ENCODE assay signal across 8 cellular contexts in genomic region chr6:158869010-158869603, GRCh38. TPM values are rescaled to one million over a fixed set of nuclear protein-coding genes. Genes with fewer than 3 reads are reported as not detected.
DNase-seq lines count a peak whose midpoint lies in the region; ATAC-seq and TF ChIP-seq lines count a peak whose summit lies in the region.

No MANE protein-coding gene starts in this region.

- peak overlapping the region; percentile 98 for H4K91ac ChIP-seq in IMR-90 (ENCODE audit: insufficient read depth, low read depth, low read length)

- peak overlapping the region; percentile 63 for H3K18ac ChIP-seq in IMR-90 (ENCODE audit: low read depth, low read length)

- peak overlapping the region; percentile 74 for H2BK5ac ChIP-seq in IMR-90 (ENCODE audit: low read depth, low read length, poor library complexity, severe bottlenecking)

- H3K4me3 ChIP-seq in BJ (ENCODE audit: low read depth, low read length) (peak overlapping the region; percentile 57), IMR-90 (ENCODE audit: insufficient read depth, low read depth, low read length) (peak overlapping the region; percentile 53), fibroblast of mammary gland (ENCODE audit: control insufficient read depth, low read depth, low read length) (peak overlapping the region; percentile 52)

- peak overlapping the region; percentile 99; the same call in 2 of the 3 replicates for H2BK15ac ChIP-seq in IMR-90 (ENCODE audit: low read depth, low read length)

- H2AK5ac ChIP-seq in IMR-90 (ENCODE audit: low read depth, low read length), result peak overlapping the region; percentile 85

- TF ChIP-seq RAD21 in IMR-90 (IDR thresholded peaks at IDR 0.05; ENCODE audit: low read length), result no peak

- no peaks in the 10 kb centered on the region for H3K9me3 ChIP-seq in IMR-90 (ENCODE audit: control insufficient read depth, insufficient read depth, low read length)

- peak overlapping the region; percentile 99 for H3K27ac Mint-ChIP-seq in T-cell

- peaks cover 4% of the 10 kb centered on the region for H3K4me1 ChIP-seq in IMR-90 (ENCODE audit: control insufficient read depth, insufficient read depth, low read length)

- H3K36me3 ChIP-seq in BJ (ENCODE audit: control insufficient read depth, insufficient read depth, low read length) (no peaks in the 10 kb centered on the region), IMR-90 (ENCODE audit: control insufficient read depth, insufficient read depth, low read length) (no peaks in the 10 kb centered on the region)

- H3K9me3 Mint-ChIP-seq in T-cell, result no peaks in the 10 kb centered on the region

- H2BK120ac ChIP-seq in IMR-90 (ENCODE audit: low read depth, low read length), result peak overlapping the region; percentile 92

- peaks cover 13% of the 10 kb centered on the region for H3K9me1 ChIP-seq in IMR-90 (ENCODE audit: insufficient read depth, low read length)

- H3K27me3 ChIP-seq in BJ (ENCODE audit: control insufficient read depth, insufficient read depth, low read length) (no peaks in the 10 kb centered on the region), IMR-90 (ENCODE audit: control insufficient read depth, insufficient read depth, low read length) (no peaks in the 10 kb centered on the region)

- H3K27ac ChIP-seq in IMR-90 (ENCODE audit: insufficient read depth, low read length), result peak overlapping the region; percentile 1; the same call in 1 of the 2 replicates

- H3K4ac ChIP-seq in IMR-90 (ENCODE audit: low read depth, low read length), result peak overlapping the region; percentile 95

- no peaks in the 10 kb centered on the region for H4K20me1 ChIP-seq in IMR-90 (ENCODE audit: insufficient read depth, low read length)

- H3K9ac ChIP-seq in IMR-90 (ENCODE audit: low read depth, low read length), result 0 out of 2 replicates have a peak overlapping the region, but pooled peaks have one; percentile 1

- H3K14ac ChIP-seq in IMR-90 (replicated peaks; ENCODE audit: low read depth, low read length), result peak overlapping the region; percentile 94

- no peak for DNase-seq in BJ (ENCODE audit: low read depth)
- DNase-seq in IMR-90, result no peak
- DNase-seq in T-cell, result peak in 1 of 34 experiments; percentile 87
- no peak for DNase-seq in fibroblast of mammary gland (ENCODE audit: low read depth)
- DNase-seq in pons (ENCODE audit: low spot score), result peak; percentile 7
- DNase-seq in HPDE6-E6E7 (ENCODE audit: extremely low spot score), result no peak

- peak overlapping the region; percentile 81 for H2BK20ac ChIP-seq in IMR-90 (ENCODE audit: low read depth, low read length)

- dilution Hi-C loops in IMR-90 (cut with HindIII; ENCODE audit: low sequenced_read_pairs, unreplicated experiment), result no loop called here

- peak overlapping the region; percentile 91 for H2AFZ ChIP-seq in IMR-90 (replicated peaks; ENCODE audit: low read length, poor library complexity)

- ATAC-seq in GM19035 (IDR thresholded peaks at IDR 0.05; ENCODE audit: unreplicated experiment) (peak; percentile 28), IMR-90 (ENCODE audit: low read depth) (no peak; the same call in 1 of the 2 replicates), T-cell (replicated peaks in 1 of 4) (peak; percentile 59 to 62 (median 60)), GM21528 (IDR thresholded peaks at IDR 0.05; ENCODE audit: low FRiP score, unreplicated experiment) (no peak)

- H3K56ac ChIP-seq in IMR-90 (ENCODE audit: extremely low read depth, insufficient read depth, low read length), result peak overlapping the region; percentile 75

- H4K5ac ChIP-seq in IMR-90 (ENCODE audit: low read depth, low read length), result peak overlapping the region; percentile 89

- intact Hi-C loops in IMR-90 (cut with micrococcal nuclease), result no loop called here

- peak overlapping the region; percentile 96 for H2AK9ac ChIP-seq in IMR-90 (replicated peaks; ENCODE audit: low read depth, low read length, poor library complexity)

- peak overlapping the region; percentile 85 to 88 (median 85) for H3K4me3 Mint-ChIP-seq in T-cell

- no peaks in the 10 kb centered on the region for H3K27me3 Mint-ChIP-seq in T-cell

- no peaks in the 10 kb centered on the region; a peak in 1 of 4 replicates for H3K79me1 ChIP-seq in IMR-90 (ENCODE audit: low read depth in 1 of 2, low read length in 2 of 2)

- H3K4me2 ChIP-seq in IMR-90 (ENCODE audit: low read depth, low read length), result peak overlapping the region; percentile 70

- no TSS peak for BruUV-seq in IMR-90 (replicated peaks; lab: Mats Ljungman, UMichigan)

- 24% methylated on average over 11 of the region's 19 CpGs; no CpG with 5 or more reads in 1 of the 2 experiments for WGBS in IMR-90 (ENCODE audit: extremely low coverage in 2 of 2, insufficient read length in 1 of 2), 2 experiments

- H3K36me3 Mint-ChIP-seq in T-cell, result no peaks in the 10 kb centered on the region

- in situ Hi-C loops in IMR-90 (cut with MboI; ENCODE audit: low sequenced_read_pairs), result no loop called here

- CTCF ChIA-PET in BJ (lab: Yijun Ruan, JAX), result interaction anchor here (1.4 kb wide), 1 partner anchor 49 kb away, joined by 3 read pairs; no protein-coding TSS in a partner anchor
- CTCF ChIA-PET in IMR-90 (lab: Yijun Ruan, JAX), result no interaction called here
- CTCF ChIA-PET in T-cell (lab: Charles Lee), result interaction anchor here (0.5 to 2.4 kb wide), 23 partner anchors 16 to 238 kb away, joined by 3 to 20 read pairs (median 4); partner anchors contain the start of genes EZR (in 1 of the 2) and SYTL3 (in 1 of the 2)

- POLR2A ChIA-PET in BJ (lab: Charles Lee) (no interaction called here), IMR-90 (lab: Charles Lee; ENCODE audit: unreplicated experiment) (interaction anchor here (0.7 kb wide), 1 partner anchor 216 kb away, joined by 3 read pairs; no protein-coding TSS in a partner anchor), T-cell (lab: Charles Lee) (interaction anchor here (0.5 to 6.1 kb wide), 40 partner anchors 15 to 1060 kb away, joined by 3 to 148 read pairs (median 6); partner anchors contain the start of genes EZR (in 2 of the 2), DYNLT1 (in 1 of the 2) and TAGAP (in 1 of the 2))

- peaks cover 28 to 43% (median 28%) of the 10 kb centered on the region in 3 donors for H3K4me1 Mint-ChIP-seq in T-cell

- H3K23ac ChIP-seq in IMR-90 (ENCODE audit: low read depth, low read length), result peak overlapping the region; percentile 85

- H4K8ac ChIP-seq in IMR-90 (ENCODE audit: low read depth in 2 of 2, low read length in 2 of 2), result peak overlapping the region; percentile 81 to 95

- TF ChIP-seq CTCF in BJ (IDR thresholded peaks at IDR 0.05; ENCODE audit: insufficient read depth, low read depth, low read length) (no peak), IMR-90 (conservative IDR thresholded peaks at IDR 0.05; ENCODE audit: low read depth, low read length) (no peak), fibroblast of mammary gland (conservative IDR thresholded peaks at IDR 0.05; ENCODE audit: control insufficient read depth, insufficient read depth, low read depth, low read length) (no peak)

- TF ChIP-seq POLR2A in IMR-90 (IDR thresholded peaks at IDR 0.05; ENCODE audit: low read depth, low read length), result no peak

TF ChIP-seq in IMR-90, 13 proteins besides CTCF, POLR2A, EP300 and RAD21:
- no peak for TF ChIP-seq RFX5 (IDR thresholded peaks at IDR 0.05; ENCODE audit: low read depth, low read length)
- TF ChIP-seq USF2 (IDR thresholded peaks at IDR 0.05; ENCODE audit: low read depth, low read length), result no peak
- TF ChIP-seq SMC3 (IDR thresholded peaks at IDR 0.05; ENCODE audit: low read depth, low read length), result no peak
- no peak for TF ChIP-seq CHD1 (IDR thresholded peaks at IDR 0.05; ENCODE audit: low read depth, low read length)

RNA-seq across cellular contexts. Expression of gene EZR, which starts 49.9 kb away (rescaled TPM):
- 113 and 117 TPM in 2 replicates for polyA plus RNA-seq in BJ (2011; rRNA removed)
- 76.5 and 83.8 TPM in 2 replicates for polyA minus RNA-seq in BJ (2011; rRNA and poly(A)+ RNA removed)
- 145 and 179 TPM in 2 replicates for total RNA-seq in IMR-90 (2012; rRNA removed)
- 83.8 and 87.6 TPM in 2 replicates for polyA plus RNA-seq in IMR-90 (2012; rRNA removed)
- polyA plus RNA-seq in IMR-90 (2012; cell fraction: cytosol; rRNA removed), result 48.4 and 65.5 TPM in 2 replicates
- 47.4 and 74.1 TPM in 2 replicates for polyA plus RNA-seq in IMR-90 (2012; cell fraction: nucleus; rRNA removed; ENCODE audit: low replicate concordance)
- total RNA-seq in T-cell, result 100 to 1,000 TPM; 176 to 286 (median 272) TPM

Comparison
In these comparisons a context has a peak if more than half of its experiments do, and no peak if none do; other contexts are left out.
1. ATAC-seq: peak in GM19035 (single experiment) and T-cell (4 of 4); none in IMR-90 (single experiment) and GM21528 (single experiment).
2. Peak in every context shown above with its lines, with median percentiles within 50 percentile points of each other: H3K4me3 ChIP-seq.